24 cellular contexts compared by ENCODE assay signal in genomic region chr3:172271386-172271976, GRCh38.
DNase-seq lines count a peak whose midpoint lies in the region; ATAC-seq, FAIRE-seq and TF ChIP-seq lines count a peak whose summit lies in the region.
"Had no signal": no experiment of that assay in that cellular context is flagged by ENCODE, and none has a peak within 500 bp of the region (broad histone marks: within the 10 kb centered on the region; RNA-seq: fewer than 3 reads in every experiment).

No MANE protein-coding gene starts in this region.

- no peak overlapping the region for H2AFZ ChIP-seq in MM.1S (ENCODE audit: low read length)
- H2AFZ ChIP-seq in K562 (ENCODE audit: low read depth, low read length), result no peak overlapping the region

- no peaks in the 10 kb centered on the region for H4K20me1 ChIP-seq in MM.1S (ENCODE audit: insufficient read depth, low read length)
- no peaks in the 10 kb centered on the region for H4K20me1 ChIP-seq in K562 (replicated peaks; ENCODE audit: control insufficient read depth, insufficient read depth, low read length)

- CTCF ChIA-PET in K562 (lab: Yijun Ruan, JAX; ENCODE audit: low intra/inter-chr PET ratio), result no interaction called here

- H3K4me1 ChIP-seq in MM.1S (ENCODE audit: low read length) (peaks cover 50% of the 10 kb centered on the region), K562 (replicated peaks in 1 of 2; ENCODE audit: control insufficient read depth in 2 of 2, insufficient read depth in 2 of 2, low read length in 2 of 2) (no peaks in the 10 kb centered on the region), suprapubic skin (peaks cover 6% of the 10 kb centered on the region), upper lobe of right lung (no peaks in the 10 kb centered on the region)

- peaks cover 57% of the 10 kb centered on the region for H3K79me2 ChIP-seq in MM.1S (ENCODE audit: low read length)
- no peaks in the 10 kb centered on the region for H3K79me2 ChIP-seq in K562 (ENCODE audit: control insufficient read depth, insufficient read depth, low read length)

- no peak overlapping the region for H3K4me3 Mint-ChIP-seq in activated CD4-positive, alpha-beta T cell treated with anti-CD3 and anti-CD28 coated beads, Interleukin-2, amount 10 ng/mL, durations not matched to agents 24 days and 14 days
- H3K4me3 Mint-ChIP-seq: CD8-positive, alpha-beta T cell had no signal

- TF ChIP-seq EP300 in K562 (IDR thresholded peaks at IDR 0.05; ENCODE audit: low read length) (no peak), suprapubic skin (IDR thresholded peaks at IDR 0.05) (no peak)

- no peaks in the 10 kb centered on the region for H3K9me2 ChIP-seq in MM.1S (replicated peaks; ENCODE audit: insufficient read depth, low read length)
- H3K9me2 ChIP-seq: SK-N-SH had no signal

- H3K9me3 Mint-ChIP-seq in activated CD4-positive, alpha-beta T cell treated with anti-CD3 and anti-CD28 coated beads, Interleukin-2, amount 10 ng/mL, durations not matched to agents 24 days and 14 days, result no peaks in the 10 kb centered on the region
- H3K9me3 Mint-ChIP-seq: CD8-positive, alpha-beta T cell had no signal

- no peak overlapping the region for H3K27ac Mint-ChIP-seq in activated CD4-positive, alpha-beta T cell treated with anti-CD3 and anti-CD28 coated beads, Interleukin-2, amount 10 ng/mL, durations not matched to agents 24 days and 14 days
- H3K27ac Mint-ChIP-seq: CD8-positive, alpha-beta T cell had no signal

- TF ChIP-seq RAD21 in K562 (CRISPR knock-in tag; conservative IDR thresholded peaks at IDR 0.05 in 1 of 2, IDR thresholded peaks at IDR 0.05 in 1 of 2), result no peak

- H3K9ac ChIP-seq in MM.1S (ENCODE audit: low read length), result no peak overlapping the region
- H3K9ac ChIP-seq in K562 (ENCODE audit: insufficient read depth in 1 of 2, low read depth in 2 of 2, low read length in 2 of 2), result no peak overlapping the region
- H3K9ac ChIP-seq: BLaER1 treated with 17β-estradiol and CSF1 and Interleukin-3, amounts not matched to agents 10 nM and 100 nM; SK-N-SH had no signal

- ATAC-seq in K562 (no peak), HG02678 (IDR thresholded peaks at IDR 0.05; ENCODE audit: unreplicated experiment) (no peak), upper lobe of right lung (no peak), GM21528 (IDR thresholded peaks at IDR 0.05; ENCODE audit: low FRiP score, unreplicated experiment) (no peak)
- ATAC-seq: CD8-positive, alpha-beta T cell; PC-3 had no signal

- H3K27ac ChIP-seq in MM.1S (ENCODE audit: low read length) (peak overlapping the region; percentile 47; the same call in 1 of the 2 replicates), K562 (ENCODE audit: extremely low read depth, low read depth, low read length) (no peak overlapping the region), suprapubic skin (peak overlapping the region; percentile 16), upper lobe of right lung (no peak overlapping the region)
- H3K27ac ChIP-seq: 22Rv1; BLaER1 treated with 17β-estradiol and CSF1 and Interleukin-3, amounts not matched to agents 10 nM and 100 nM; HL-60 had no signal

- TF ChIP-seq CTCF in MM.1S (IDR thresholded peaks at IDR 0.05; ENCODE audit: low read length) (no peak), K562 (IDR thresholded peaks at IDR 0.05 in 2 of 3, conservative IDR thresholded peaks at IDR 0.05 in 1 of 3; ENCODE audit: insufficient read depth in 2 of 3, low read depth in 1 of 3, low read length in 3 of 3) (no peak), suprapubic skin (IDR thresholded peaks at IDR 0.05) (no peak), upper lobe of right lung (IDR thresholded peaks at IDR 0.05) (no peak)

- H3K4me2 ChIP-seq in MM.1S (ENCODE audit: low read depth, low read length) (peak overlapping the region; percentile 20; the same call in 1 of the 2 replicates), K562 (ENCODE audit: insufficient read depth, low read length) (no peak overlapping the region)
- H3K4me2 ChIP-seq: BLaER1 treated with 17β-estradiol and CSF1 and Interleukin-3, amounts not matched to agents 10 nM and 100 nM; SK-N-SH had no signal

- peak; percentile 40 for DNase-seq in activated CD4-positive, alpha-beta T cell treated with anti-CD3 and anti-CD28 coated beads, Interleukin-2, amount 10 ng/mL, durations not matched to agents 24 days and 14 days
- no peak for DNase-seq in activated CD4-positive, alpha-beta T cell treated with anti-CD3 and anti-CD28 coated beads, Interleukin-2, amount 50 U/mL, for 4 hours
- DNase-seq in MM.1S (no peak), K562 (ENCODE audit: extremely low read depth in 1 of 4, low spot score in 3 of 4) (no peak), suprapubic skin (ENCODE audit: low spot score in 2 of 2) (no peak), upper lobe of right lung (no peak)
- DNase-seq: ACHN; CD8-positive, alpha-beta T cell; DMS53; GDM1; H7; KG1; NCI-H1105; NCI-H2029 treated with DMSO at 0.1 percent for 48 hours; NCI-H226; NCI-H524; PC-3; SIG-M5; SK-N-SH had no signal

- H3K9me3 ChIP-seq in MM.1S (replicated peaks; ENCODE audit: insufficient read depth, low read length) (no peaks in the 10 kb centered on the region), K562 (replicated peaks; ENCODE audit: control insufficient read depth, insufficient read depth, low read depth, low read length) (no peaks in the 10 kb centered on the region), suprapubic skin (no peaks in the 10 kb centered on the region), upper lobe of right lung (no peaks in the 10 kb centered on the region)
- H3K9me3 ChIP-seq: BLaER1 treated with 17β-estradiol and CSF1 and Interleukin-3, amounts not matched to agents 10 nM and 100 nM; SK-N-SH had no signal

- WGBS in K562 (ENCODE audit: insufficient coverage, low coverage, missing lambda C conversion rate), result 88% methylated on average over 9 of the region's 9 CpGs
- WGBS in suprapubic skin, result 80% methylated on average over 9 of the region's 9 CpGs

- peaks cover 9% of the 10 kb centered on the region for H3K36me3 Mint-ChIP-seq in activated CD4-positive, alpha-beta T cell treated with anti-CD3 and anti-CD28 coated beads, Interleukin-2, amount 10 ng/mL, durations not matched to agents 24 days and 14 days (ENCODE audit: low read depth)

- H3K27me3 Mint-ChIP-seq in activated CD4-positive, alpha-beta T cell treated with anti-CD3 and anti-CD28 coated beads, Interleukin-2, amount 10 ng/mL, durations not matched to agents 24 days and 14 days, result no peaks in the 10 kb centered on the region

- in situ Hi-C loops in K562 (cut with MboI), result no loop called here

- TF ChIP-seq POLR2A in K562 (conservative IDR thresholded peaks at IDR 0.05), result no peak
- TF ChIP-seq POLR2A in suprapubic skin (IDR thresholded peaks at IDR 0.05), result no peak

- H3F3A ChIP-seq in MM.1S (ENCODE audit: insufficient read depth, low read length), result peaks cover 14% of the 10 kb centered on the region

- no peaks in the 10 kb centered on the region for H3K9me1 ChIP-seq in K562 (ENCODE audit: control insufficient read depth, insufficient read depth, low read length)

- H3K36me3 ChIP-seq in MM.1S (replicated peaks; ENCODE audit: insufficient read depth, low read length), result no peaks in the 10 kb centered on the region
- H3K36me3 ChIP-seq in K562 (ENCODE audit: control insufficient read depth, insufficient read depth, low read length), result peaks cover 26% of the 10 kb centered on the region; the same call in 2 of the 3 replicates
- H3K36me3 ChIP-seq in suprapubic skin, result peaks cover 4% of the 10 kb centered on the region
- H3K36me3 ChIP-seq in upper lobe of right lung, result peaks cover 27% of the 10 kb centered on the region

- H3K27me3 ChIP-seq in MM.1S (replicated peaks; ENCODE audit: insufficient read depth, low read length) (no peaks in the 10 kb centered on the region), K562 (ENCODE audit: control insufficient read depth in 2 of 2, insufficient read depth in 2 of 2, low read length in 2 of 2) (no peaks in the 10 kb centered on the region), suprapubic skin (no peaks in the 10 kb centered on the region), upper lobe of right lung (no peaks in the 10 kb centered on the region)
- H3K27me3 ChIP-seq: BLaER1 treated with 17β-estradiol and CSF1 and Interleukin-3, amounts not matched to agents 10 nM and 100 nM had no signal

- POLR2A ChIA-PET in K562 (lab: Yijun Ruan, JAX), result no interaction called here

- H3K4me1 Mint-ChIP-seq in activated CD4-positive, alpha-beta T cell treated with anti-CD3 and anti-CD28 coated beads, Interleukin-2, amount 10 ng/mL, durations not matched to agents 24 days and 14 days, result no peaks in the 10 kb centered on the region

- H3K4me3 ChIP-seq in MM.1S (ENCODE audit: low read length) (no peak overlapping the region), K562 (no peak overlapping the region), suprapubic skin (no peak overlapping the region), upper lobe of right lung (no peak overlapping the region)
- H3K4me3 ChIP-seq: BLaER1 treated with 17β-estradiol and CSF1 and Interleukin-3, amounts not matched to agents 10 nM and 100 nM had no signal

- FAIRE-seq in K562 (lab: Jason Lieb, UNC), result no peak

- BruUV-seq in K562 (replicated peaks; lab: Mats Ljungman, UMichigan), result no TSS peak

- intact Hi-C loops in activated CD4-positive, alpha-beta T cell treated with anti-CD3 and anti-CD28 coated beads, Interleukin-2, amount 10 ng/mL, durations not matched to agents 24 days and 14 days (cut with micrococcal nuclease), result no loop called here
- intact Hi-C loops in K562 (cut with micrococcal nuclease), result no loop called here
- intact Hi-C loops in upper lobe of right lung (cut with DNase I), result no loop called here

TF ChIP-seq in K562, 482 proteins besides CTCF, POLR2A, EP300 and RAD21 (continues in another document):
- TF ChIP-seq ARHGAP35 (IDR thresholded peaks at IDR 0.05; ENCODE audit: partially characterized antibody) (no peak), CBX1 (IDR thresholded peaks at IDR 0.05; ENCODE audit: low read depth) (no peak), ZBTB9 (CRISPR knock-in tag; IDR thresholded peaks at IDR 0.05) (no peak), GTF2E2 (tag; IDR thresholded peaks at IDR 0.05) (no peak)

Comparison
In these comparisons a context has a peak if more than half of its experiments do, and no peak if none do; other contexts are left out.
1. H3K27ac ChIP-seq: peak in MM.1S (single experiment) and suprapubic skin (single experiment); none in K562 (single experiment) and upper lobe of right lung (single experiment).